23 cellular contexts compared by ENCODE assay signal in genomic region chr11:71548716-71549151, GRCh38.
A peak's percentile ranks its signal among the peaks of the same experiment; 100 is the strongest.
DNase-seq lines count a peak whose midpoint lies in the region; ATAC-seq and TF ChIP-seq lines count a peak whose summit lies in the region.
"Had no signal": no experiment of that assay in that cellular context is flagged by ENCODE, and none has a peak within 500 bp of the region (broad histone marks: within the 10 kb centered on the region; RNA-seq: fewer than 3 reads in every experiment).

No MANE protein-coding gene starts in this region.

- H3K9ac ChIP-seq in BLaER1 treated with 17β-estradiol and CSF1 and Interleukin-3, amounts not matched to agents 10 nM and 100 nM: no peak overlapping the region
- H3K9ac ChIP-seq: GM23248, KMS-11 had no signal

- DNase-seq in NB4 (ENCODE audit: low read depth): peak; percentile 64
- DNase-seq in activated CD4-positive, CD25-positive, alpha-beta regulatory T cell treated with anti-CD3 and anti-CD28 coated beads, Interleukin-2, amount 50 U/mL, for 72 hours: no peak
- DNase-seq: activated CD4-positive, alpha-beta T cell treated with anti-CD3 and anti-CD28 coated beads, Interleukin-2, amount 50 U/mL, for 4 hours; activated CD8-positive, alpha-beta memory T cell treated with anti-CD3 and anti-CD28 coated beads, Interleukin-2, amount 50 U/mL, for 4 hours; BE2C; COR-L47; GM23248; lower lobe of right lung; NCI-H1105; NCI-H2081 treated with DMSO at 0.1 percent for 48 hours; NCI-H82; psoas muscle; Right ventricle myocardium superior; T-helper 9 cell had no signal

- TF ChIP-seq CTCF in NB4 (IDR thresholded peaks at IDR 0.05; ENCODE audit: low read depth, low read length): no peak

- H3K27me3 ChIP-seq in BLaER1 treated with 17β-estradiol and CSF1 and Interleukin-3, amounts not matched to agents 10 nM and 100 nM: peaks cover 0 to 5% (median 0%) of the 10 kb centered on the region in 11 experiments; a peak in 1 of 22 replicates

- H3K4me3 ChIP-seq in BLaER1 treated with 17β-estradiol and CSF1 and Interleukin-3, amounts not matched to agents 10 nM and 100 nM: no peak overlapping the region
- no peak overlapping the region for H3K4me3 ChIP-seq in NB4 (ENCODE audit: low read depth, low read length)
- H3K4me3 ChIP-seq: GM23248, lower lobe of right lung, psoas muscle, skin epidermis, suprapubic skin had no signal

- H3K4me2 ChIP-seq in BLaER1 treated with 17β-estradiol and CSF1 and Interleukin-3, amounts not matched to agents 10 nM and 100 nM: peak overlapping the region; percentile 33 to 74 (median 61); a peak in 21 of 22 replicates
- H3K4me2 ChIP-seq: KMS-11 had no signal

- peaks cover 42 to 73% (median 57%) of the 10 kb centered on the region in 10 experiments for H3K4me1 ChIP-seq in BLaER1 treated with 17β-estradiol and CSF1 and Interleukin-3, amounts not matched to agents 10 nM and 100 nM
- H3K4me1 ChIP-seq: BE2C, lower lobe of right lung, psoas muscle, suprapubic skin had no signal

- no peak overlapping the region for H3K27ac ChIP-seq in BLaER1 treated with 17β-estradiol and CSF1 and Interleukin-3, amounts not matched to agents 10 nM and 100 nM
- H3K27ac ChIP-seq: GM23248, KMS-11, lower lobe of right lung, psoas muscle, skin epidermis, suprapubic skin had no signal

- no peak for ATAC-seq in HG03469 (IDR thresholded peaks at IDR 0.05; ENCODE audit: unreplicated experiment)
- ATAC-seq: activated naive CD4-positive, alpha-beta T cell treated with anti-CD3 and anti-CD28 coated beads, Interleukin-2, amount 50 U/mL, for 72 hours; activated T-helper 17 cell treated with anti-CD3 and anti-CD28 coated beads, Interleukin-2, amount 50 U/mL, for 72 hours; lower lobe of right lung; psoas muscle; stimulated activated memory B cell treated with anti-CD40 and anti-IgM and Interleukin-4, amounts not matched to agents 10 μg/mL and 1 μg/mL and 100 μg/mL, for 72 hours; WTC11 had no signal

- H4K20me1 ChIP-seq in BLaER1 treated with 17β-estradiol and CSF1 and Interleukin-3, amounts not matched to agents 10 nM and 100 nM: no peaks in the 10 kb centered on the region; a peak in 1 of 22 replicates

- peaks cover 10 to 23% (median 17%) of the 10 kb centered on the region in 11 experiments; a peak in 20 of 22 replicates for H3K9me3 ChIP-seq in BLaER1 treated with 17β-estradiol and CSF1 and Interleukin-3, amounts not matched to agents 10 nM and 100 nM (replicated peaks in 1 of 11)
- H3K9me3 ChIP-seq: BE2C, lower lobe of right lung, psoas muscle, suprapubic skin had no signal

- peaks cover 0 to 6% (median 0%) of the 10 kb centered on the region in 11 experiments; a peak in 1 of 22 replicates for H3K36me3 ChIP-seq in BLaER1 treated with 17β-estradiol and CSF1 and Interleukin-3, amounts not matched to agents 10 nM and 100 nM
- H3K36me3 ChIP-seq: BE2C, lower lobe of right lung, suprapubic skin had no signal

- no peak for TF ChIP-seq POLR2A in NB4 (IDR thresholded peaks at IDR 0.05; ENCODE audit: extremely low read depth, insufficient read length)
